ENCODE assay signal across 12 cellular contexts in genomic region chr5:89308606-89309040, GRCh38.
DNase-seq lines count a peak whose midpoint lies in the region; ATAC-seq and TF ChIP-seq lines count a peak whose summit lies in the region.
"Had no signal": no experiment of that assay in that cellular context is flagged by ENCODE, and none has a peak within 500 bp of the region (broad histone marks: within the 10 kb centered on the region; RNA-seq: fewer than 3 reads in every experiment).

No MANE protein-coding gene starts in this region.

- no peak overlapping the region for H3K27ac Mint-ChIP-seq in CD4-positive, alpha-beta T cell
- no peak overlapping the region for H3K27ac Mint-ChIP-seq in naive thymus-derived CD4-positive, alpha-beta T cell

- no peak overlapping the region for H3K27ac ChIP-seq in CD4-positive, alpha-beta T cell (ENCODE audit: low read depth, low read length)
- no peak overlapping the region for H3K27ac ChIP-seq in naive thymus-derived CD4-positive, alpha-beta T cell (ENCODE audit: low read depth, low read length)
- H3K27ac ChIP-seq: ascending aorta, C4-2B had no signal

- H3K9me3 ChIP-seq in CD4-positive, alpha-beta T cell (ENCODE audit: control insufficient read depth, low read length) = no peaks in the 10 kb centered on the region
- H3K9me3 ChIP-seq in naive thymus-derived CD4-positive, alpha-beta T cell (ENCODE audit: control insufficient read depth in 2 of 3, low read length in 3 of 3) = no peaks in the 10 kb centered on the region
- H3K9me3 ChIP-seq: ascending aorta had no signal

- no peaks in the 10 kb centered on the region for H3K9me3 Mint-ChIP-seq in CD4-positive, alpha-beta T cell
- peaks cover 0 to 4% (median 3%) of the 10 kb centered on the region in 11 donors for H3K9me3 Mint-ChIP-seq in naive thymus-derived CD4-positive, alpha-beta T cell

- no peak for TF ChIP-seq CTCF in CD4-positive, alpha-beta T cell (IDR thresholded peaks at IDR 0.05)

- H3K36me3 Mint-ChIP-seq in CD4-positive, alpha-beta T cell (ENCODE audit: low read depth) = no peaks in the 10 kb centered on the region
- no peaks in the 10 kb centered on the region for H3K36me3 Mint-ChIP-seq in naive thymus-derived CD4-positive, alpha-beta T cell

- no peak overlapping the region for H3K4me3 ChIP-seq in naive thymus-derived CD4-positive, alpha-beta T cell (ENCODE audit: low read length)
- H3K4me3 ChIP-seq: ascending aorta had no signal

- CTCF ChIA-PET in CD4-positive, alpha-beta T cell (lab: Charles Lee) = no interaction called here
- CTCF ChIA-PET in naive thymus-derived CD4-positive, alpha-beta T cell (lab: Charles Lee) = no interaction called here

- no peak overlapping the region for H3K4me3 Mint-ChIP-seq in CD4-positive, alpha-beta T cell
- H3K4me3 Mint-ChIP-seq in naive thymus-derived CD4-positive, alpha-beta T cell = no peak overlapping the region

- DNase-seq in OCI-M1 (lab: John Stamatoyannopoulos, UW) (peak; percentile 72), T-helper 9 cell (no peak)
- DNase-seq in CD4-positive, alpha-beta T cell = no peak
- no peak for DNase-seq in activated CD4-positive, CD25-positive, alpha-beta regulatory T cell treated with anti-CD3 and anti-CD28 coated beads, Interleukin-2, amount 50 U/mL, for 72 hours
- no peak for DNase-seq in naive thymus-derived CD4-positive, alpha-beta T cell
- DNase-seq: KG1, SW 1271 had no signal

- H3K27me3 Mint-ChIP-seq in CD4-positive, alpha-beta T cell = no peaks in the 10 kb centered on the region
- no peaks in the 10 kb centered on the region for H3K27me3 Mint-ChIP-seq in naive thymus-derived CD4-positive, alpha-beta T cell

- ATAC-seq in GM18519 (IDR thresholded peaks at IDR 0.05; ENCODE audit: low FRiP score, unreplicated experiment) = peak; percentile 91
- peak; percentile 87 for ATAC-seq in GM21423 (IDR thresholded peaks at IDR 0.05; ENCODE audit: unreplicated experiment)
- peak; percentile 80 for ATAC-seq in HG03039 (IDR thresholded peaks at IDR 0.05; ENCODE audit: unreplicated experiment)
- ATAC-seq in CD4-positive, alpha-beta T cell (ENCODE audit: poor library complexity) = no peak
- no peak for ATAC-seq in naive thymus-derived CD4-positive, alpha-beta T cell

- H3K4me1 ChIP-seq in naive thymus-derived CD4-positive, alpha-beta T cell (ENCODE audit: control insufficient read depth in 2 of 2, insufficient read depth in 2 of 2, low read length in 2 of 2) = no peaks in the 10 kb centered on the region

- no peaks in the 10 kb centered on the region for H3K27me3 ChIP-seq in CD4-positive, alpha-beta T cell (ENCODE audit: control insufficient read depth, insufficient read depth, low read length)
- H3K27me3 ChIP-seq in naive thymus-derived CD4-positive, alpha-beta T cell (ENCODE audit: control insufficient read depth in 2 of 2, insufficient read depth in 2 of 2, low read length in 2 of 2) = no peaks in the 10 kb centered on the region
- H3K27me3 ChIP-seq: ascending aorta had no signal

- intact Hi-C loops in CD4-positive, alpha-beta T cell (cut with DNase I, micrococcal nuclease) = no loop called here
- intact Hi-C loops in naive thymus-derived CD4-positive, alpha-beta T cell (cut with micrococcal nuclease) = no loop called here

- POLR2A ChIA-PET in CD4-positive, alpha-beta T cell (lab: Charles Lee) = no interaction called here
- POLR2A ChIA-PET in naive thymus-derived CD4-positive, alpha-beta T cell (lab: Charles Lee) = no interaction called here

- no peaks in the 10 kb centered on the region for H3K4me1 Mint-ChIP-seq in CD4-positive, alpha-beta T cell (ENCODE audit: low read depth)
- H3K4me1 Mint-ChIP-seq in naive thymus-derived CD4-positive, alpha-beta T cell = peaks cover 0 to 2% (median 0%) of the 10 kb centered on the region in 7 donors

- no peaks in the 10 kb centered on the region for H3K36me3 ChIP-seq in naive thymus-derived CD4-positive, alpha-beta T cell (ENCODE audit: control insufficient read depth in 2 of 3, insufficient read depth in 3 of 3, low read length in 3 of 3)
- H3K36me3 ChIP-seq: ascending aorta had no signal

Comparison
In these comparisons a context has a peak if more than half of its experiments do, and no peak if none do; other contexts are left out.
1. ATAC-seq: peak in GM18519 (single experiment), GM21423 (single experiment) and HG03039 (single experiment); none in CD4-positive, alpha-beta T cell (single experiment) and naive thymus-derived CD4-positive, alpha-beta T cell (single experiment).